In genomic region chr14:25039933-25040332, GRCh38 we compare ENCODE assay signal across 1 cellular context.
TF ChIP-seq lines count a peak whose summit lies in the region.

No MANE protein-coding gene starts in this region.

TF ChIP-seq in HepG2, 621 proteins besides CTCF, POLR2A, EP300 and RAD21 (continued from another document):
- TF ChIP-seq, protein P1, sequence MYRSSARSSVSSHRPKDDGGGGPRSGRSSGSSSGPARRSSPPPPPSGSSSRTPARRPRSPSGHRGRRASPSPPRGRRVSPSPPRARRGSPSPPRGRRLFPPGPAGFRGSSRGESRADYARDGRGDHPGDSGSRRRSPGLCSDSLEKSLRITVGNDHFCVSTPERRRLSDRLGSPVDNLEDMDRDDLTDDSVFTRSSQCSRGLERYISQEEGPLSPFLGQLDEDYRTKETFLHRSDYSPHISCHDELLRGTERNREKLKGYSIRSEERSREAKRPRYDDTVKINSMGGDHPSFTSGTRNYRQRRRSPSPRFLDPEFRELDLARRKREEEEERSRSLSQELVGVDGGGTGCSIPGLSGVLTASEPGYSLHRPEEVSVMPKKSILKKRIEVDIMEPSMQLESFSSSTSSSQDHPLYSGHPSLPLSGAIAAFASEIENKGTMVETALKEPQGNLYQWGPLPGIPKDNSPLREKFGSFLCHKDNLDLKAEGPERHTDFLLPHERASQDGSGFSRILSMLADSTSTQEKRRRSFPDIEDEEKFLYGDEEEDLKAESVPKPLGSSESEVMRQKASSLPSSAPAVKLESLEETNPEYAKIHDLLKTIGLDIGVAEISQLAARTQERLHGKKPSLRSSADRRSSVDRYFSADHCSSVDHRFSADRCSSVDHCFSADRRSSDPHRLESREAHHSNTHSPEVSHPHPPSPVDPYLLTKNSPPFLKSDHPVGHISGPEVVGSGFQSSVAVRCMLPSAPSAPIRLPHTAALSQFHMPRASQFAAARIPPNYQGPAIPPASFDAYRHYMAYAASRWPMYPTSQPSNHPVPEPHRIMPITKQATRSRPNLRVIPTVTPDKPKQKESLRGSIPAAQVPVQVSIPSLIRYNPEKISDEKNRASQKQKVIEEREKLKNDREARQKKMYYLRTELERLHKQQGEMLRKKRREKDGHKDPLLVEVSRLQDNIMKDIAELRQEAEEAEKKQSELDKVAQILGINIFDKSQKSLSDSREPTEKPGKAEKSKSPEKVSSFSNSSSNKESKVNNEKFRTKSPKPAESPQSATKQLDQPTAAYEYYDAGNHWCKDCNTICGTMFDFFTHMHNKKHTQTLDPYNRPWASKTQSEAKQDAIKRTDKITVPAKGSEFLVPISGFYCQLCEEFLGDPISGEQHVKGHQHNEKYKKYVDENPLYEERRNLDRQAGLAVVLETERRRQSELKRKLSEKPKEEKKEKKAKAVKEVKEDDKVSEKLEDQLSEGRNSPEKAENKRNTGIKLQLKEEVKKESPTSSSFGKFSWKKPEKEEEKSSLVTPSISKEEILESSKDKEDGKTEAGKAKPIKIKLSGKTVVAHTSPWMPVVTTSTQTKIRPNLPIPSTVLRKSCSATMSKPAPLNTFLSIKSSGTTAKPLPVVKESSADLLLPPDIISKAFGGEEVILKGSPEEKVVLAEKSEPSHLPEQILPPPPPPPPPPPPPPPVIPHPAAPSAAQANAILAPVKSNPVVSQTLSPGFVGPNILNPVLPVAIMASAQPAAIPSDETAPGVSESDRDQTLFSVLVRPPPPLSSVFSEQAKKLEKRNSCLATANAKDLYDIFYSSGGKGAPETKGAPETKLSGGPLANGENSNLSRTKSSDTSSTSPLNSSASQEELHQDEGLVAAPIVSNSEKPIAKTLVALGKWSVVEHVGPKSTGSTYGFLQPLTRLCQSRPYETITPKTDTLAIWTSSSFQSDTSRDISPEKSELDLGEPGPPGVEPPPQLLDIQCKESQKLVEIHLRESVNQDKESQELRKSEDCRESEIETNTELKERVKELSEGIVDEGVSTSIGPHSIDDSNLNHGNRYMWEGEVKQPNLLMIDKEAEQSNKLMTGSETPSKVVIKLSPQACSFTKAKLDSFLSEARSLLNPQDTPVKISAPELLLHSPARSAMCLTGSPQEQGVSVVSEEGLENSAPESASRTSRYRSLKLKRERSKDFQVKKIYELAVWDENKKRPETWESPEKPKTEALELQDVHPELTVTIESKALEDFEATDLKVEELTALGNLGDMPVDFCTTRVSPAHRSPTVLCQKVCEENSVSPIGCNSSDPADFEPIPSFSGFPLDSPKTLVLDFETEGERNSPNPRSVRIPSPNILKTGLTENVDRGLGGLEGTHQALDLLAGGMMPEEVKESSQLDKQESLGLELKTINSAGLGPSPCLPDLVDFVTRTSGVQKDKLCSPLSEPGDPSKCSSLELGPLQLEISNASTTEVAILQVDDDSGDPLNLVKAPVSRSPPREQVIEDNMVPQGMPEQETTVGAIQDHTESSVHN (CRISPR knock-in tag; IDR thresholded peaks at IDR 0.05), result peak; percentile 40; the same call in 1 of the 2 replicates
- TF ChIP-seq TEAD3 (CRISPR knock-in tag; optimal IDR thresholded peaks at IDR 0.05; ENCODE audit: borderline replicate concordance) (peak; percentile 4), ZMYM4 (CRISPR knock-in tag; IDR thresholded peaks at IDR 0.05) (peak; percentile 64), YEATS4 (CRISPR knock-in tag; IDR thresholded peaks at IDR 0.05; ENCODE audit: borderline replicate concordance) (0 out of 2 replicates have a peak, but pooled peaks have one; percentile 27), ZMYM3 (CRISPR knock-in tag; IDR thresholded peaks at IDR 0.05) (0 out of 2 replicates have a peak, but pooled peaks have one; percentile 24), NFIC (IDR thresholded peaks at IDR 0.05; ENCODE audit: low read length) (no peak), HNRNPLL (IDR thresholded peaks at IDR 0.05; ENCODE audit: low read depth, low read length, poor library complexity, severe bottlenecking) (no peak), ZNF724P (CRISPR knock-in tag; IDR thresholded peaks at IDR 0.05; ENCODE audit: borderline replicate concordance) (0 out of 2 replicates have a peak, but pooled peaks have one; percentile 22), NR2F6 (IDR thresholded peaks at IDR 0.05) (0 out of 2 replicates have a peak, but pooled peaks have one; percentile 45), NR2F6 (CRISPR knock-in tag; IDR thresholded peaks at IDR 0.05) (no peak)
